Comparison of ENCODE assay signal across 9 cellular contexts in the genomic region with DNA sequence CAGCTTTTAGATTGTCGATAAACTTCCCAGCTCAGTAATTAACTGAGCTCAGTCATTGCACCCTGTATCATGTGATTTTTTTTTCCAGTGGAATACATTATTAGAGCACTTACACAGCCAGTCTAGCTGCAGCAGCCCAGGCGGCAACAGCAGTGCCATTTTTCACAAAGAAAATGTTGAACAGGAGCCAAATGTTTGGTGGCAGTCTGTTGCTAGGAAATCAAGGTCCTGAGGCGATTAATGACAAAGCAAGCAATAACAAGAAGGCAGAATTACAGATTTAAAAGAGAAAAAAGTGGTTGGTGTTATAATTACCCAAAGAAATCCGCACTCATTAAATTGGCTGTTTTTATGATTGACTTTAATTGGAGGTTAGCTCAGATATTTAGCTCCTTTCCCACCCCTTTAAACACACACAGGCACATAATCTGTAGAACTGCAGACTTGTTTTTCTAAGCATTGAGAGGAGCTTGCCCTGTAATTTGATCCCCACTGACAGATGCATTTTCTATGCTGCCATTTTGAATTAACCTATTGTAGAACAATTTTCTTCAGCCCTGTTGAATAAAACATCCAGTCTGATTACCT.
DNase-seq lines count a peak whose midpoint lies in the region; ATAC-seq and TF ChIP-seq lines count a peak whose summit lies in the region.
"Had no signal": no experiment of that assay in that cellular context is flagged by ENCODE, and none has a peak within 500 bp of the region (broad histone marks: within the 10 kb centered on the region; RNA-seq: fewer than 3 reads in every experiment).

No MANE protein-coding gene starts in this region.

- TF ChIP-seq CTCF in epithelial cell of esophagus (IDR thresholded peaks at IDR 0.05; ENCODE audit: insufficient read depth, low read depth, low read length, missing control alignments) = no peak
- no peak for TF ChIP-seq CTCF in progenitor cell of endocrine pancreas (IDR thresholded peaks at IDR 0.05; ENCODE audit: unreplicated experiment)
- TF ChIP-seq CTCF in uterus (IDR thresholded peaks at IDR 0.05) = no peak

- H3K9me3 Mint-ChIP-seq in progenitor cell of endocrine pancreas (ENCODE audit: low read depth) (peaks cover 6% of the 10 kb centered on the region), T-cell (no peaks in the 10 kb centered on the region)

- peak; percentile 77 for DNase-seq in HT-29 (ENCODE audit: low spot score)
- DNase-seq in NCI-H510A (lab: John Stamatoyannopoulos, UW) = peak; percentile 61
- DNase-seq in epithelial cell of esophagus (ENCODE audit: low read depth) = peak; percentile 10
- no peak for DNase-seq in progenitor cell of endocrine pancreas (ENCODE audit: low spot score, unreplicated experiment)
- no peak for DNase-seq in central memory CD4-positive, alpha-beta T cell
- no peak for DNase-seq in uterus
- DNase-seq in T-cell = no peak
- DNase-seq: activated CD4-positive, alpha-beta T cell treated with anti-CD3 and anti-CD28 coated beads, Interleukin-2, amount 10 ng/mL, durations not matched to agents 24 days and 14 days had no signal

- POLR2A ChIA-PET in T-cell (lab: Charles Lee) = interaction anchor here (0.6 kb wide), 2 partner anchors 125 to 449 kb away, joined by 3 to 13 read pairs; no protein-coding TSS in a partner anchor

- H3K4me3 ChIP-seq in epithelial cell of esophagus (ENCODE audit: low read length) (no peak overlapping the region), uterus (no peak overlapping the region)

- no peaks in the 10 kb centered on the region for H3K4me1 ChIP-seq in uterus

- H3K27ac Mint-ChIP-seq in progenitor cell of endocrine pancreas (peak overlapping the region; percentile 95), T-cell (no peak overlapping the region)
- H3K27ac Mint-ChIP-seq: activated CD4-positive, alpha-beta T cell treated with anti-CD3 and anti-CD28 coated beads, Interleukin-2, amount 10 ng/mL, durations not matched to agents 24 days and 14 days had no signal

- no peak for ATAC-seq in GM21576 (IDR thresholded peaks at IDR 0.05; ENCODE audit: unreplicated experiment)
- no peak for ATAC-seq in T-cell (replicated peaks in 1 of 4)

- no peaks in the 10 kb centered on the region for H3K27me3 ChIP-seq in uterus

- H3K36me3 ChIP-seq in uterus = no peaks in the 10 kb centered on the region

- no peak for TF ChIP-seq POLR2A in uterus (IDR thresholded peaks at IDR 0.05)

- peaks cover 25% of the 10 kb centered on the region for H3K4me1 Mint-ChIP-seq in progenitor cell of endocrine pancreas (ENCODE audit: low read depth)
- H3K4me1 Mint-ChIP-seq in T-cell = peaks cover 5 to 11% (median 6%) of the 10 kb centered on the region in 3 donors

- no peaks in the 10 kb centered on the region for H3K27me3 Mint-ChIP-seq in progenitor cell of endocrine pancreas
- no peaks in the 10 kb centered on the region for H3K27me3 Mint-ChIP-seq in T-cell
- H3K27me3 Mint-ChIP-seq: activated CD4-positive, alpha-beta T cell treated with anti-CD3 and anti-CD28 coated beads, Interleukin-2, amount 10 ng/mL, durations not matched to agents 24 days and 14 days had no signal

- H3K36me3 Mint-ChIP-seq in progenitor cell of endocrine pancreas (ENCODE audit: insufficient read depth) = peaks cover 5% of the 10 kb centered on the region
- peaks cover 20% of the 10 kb centered on the region for H3K36me3 Mint-ChIP-seq in T-cell

- H3K9me3 ChIP-seq in uterus = no peaks in the 10 kb centered on the region

- H3K4me3 Mint-ChIP-seq in progenitor cell of endocrine pancreas (ENCODE audit: low read depth) (peak overlapping the region; percentile 32), T-cell (no peak overlapping the region)
- H3K4me3 Mint-ChIP-seq: activated CD4-positive, alpha-beta T cell treated with anti-CD3 and anti-CD28 coated beads, Interleukin-2, amount 10 ng/mL, durations not matched to agents 24 days and 14 days had no signal

- CTCF ChIA-PET in T-cell (lab: Charles Lee) = interaction anchor here (0.5 to 1.3 kb wide), 5 partner anchors 168 to 608 kb away, joined by 3 to 4 read pairs (median 3); no protein-coding TSS in a partner anchor

- H3K27ac ChIP-seq in uterus = no peak overlapping the region

- intact Hi-C loops in uterus (cut with DNase I; ENCODE audit: low total_unique reads) = no loop called here

Comparison
In these comparisons a context has a peak if more than half of its experiments do, and no peak if none do; other contexts are left out.
1. DNase-seq: peak in HT-29 (single experiment), NCI-H510A (single experiment) and epithelial cell of esophagus (single experiment); none in progenitor cell of endocrine pancreas (single experiment), central memory CD4-positive, alpha-beta T cell (single experiment), uterus (0 of 2) and T-cell (0 of 34).